ENCODE assay signal across 14 cellular contexts in genomic region chr16:62755938-62756337, GRCh38.
"Had no signal": no experiment of that assay in that cellular context is flagged by ENCODE, and none has a peak within 500 bp of the region (broad histone marks: within the 10 kb centered on the region; RNA-seq: fewer than 3 reads in every experiment).

No MANE protein-coding gene starts in this region.

- ATAC-seq: activated naive CD4-positive, alpha-beta T cell treated with anti-CD3 and anti-CD28 coated beads, Interleukin-2, amount 50 U/mL, for 72 hours; effector memory CD8-positive, alpha-beta T cell; gastroesophageal sphincter had no signal

- H3K9me3 ChIP-seq: gastroesophageal sphincter, left ventricle myocardium inferior, ovary, thyroid gland, vagina had no signal

- H3K27me3 ChIP-seq: gastroesophageal sphincter, ovary, thyroid gland, vagina had no signal

- DNase-seq: activated CD4-positive, alpha-beta T cell treated with anti-CD3 and anti-CD28 coated beads, Interleukin-2, amount 50 U/mL, for 4 hours; activated CD4-positive, CD25-positive, alpha-beta regulatory T cell treated with anti-CD3 and anti-CD28 coated beads, Interleukin-2, amount 50 U/mL, for 72 hours; activated T-cell treated with anti-CD3 and anti-CD28 coated beads, Interleukin-2, amount 50 U/mL, for 1 hour; amniotic stem cell; effector memory CD8-positive, alpha-beta T cell; left ventricle myocardium inferior; mesendoderm; ovary; stimulated activated CD4-positive, alpha-beta T cell treated with anti-CD3 and anti-CD28 coated beads, Interleukin-2, amount 100 ng/mL, for 48 hours; thyroid gland had no signal

- H3K36me3 ChIP-seq: gastroesophageal sphincter, left ventricle myocardium inferior, ovary, thyroid gland, vagina had no signal

- H3K27ac ChIP-seq: gastroesophageal sphincter, left ventricle myocardium inferior, ovary, thyroid gland, vagina had no signal

- H3K4me1 ChIP-seq: gastroesophageal sphincter, left ventricle myocardium inferior, thyroid gland, vagina had no signal

- H3K4me3 ChIP-seq: gastroesophageal sphincter, left ventricle myocardium inferior, ovary, thyroid gland, vagina had no signal

- FAIRE-seq: keratinocyte had no signal
